25 cellular contexts compared by ENCODE assay signal in genomic region chr4:19592391-19592790, GRCh38.
DNase-seq lines count a peak whose midpoint lies in the region; TF ChIP-seq lines count a peak whose summit lies in the region.
"Had no signal": no experiment of that assay in that cellular context is flagged by ENCODE, and none has a peak within 500 bp of the region (broad histone marks: within the 10 kb centered on the region; RNA-seq: fewer than 3 reads in every experiment).

No MANE protein-coding gene starts in this region.

- H2AFZ ChIP-seq in neuronal stem cell (ENCODE audit: low read length), result no peak overlapping the region
- H2AFZ ChIP-seq: neural progenitor cell had no signal

- no peak overlapping the region for H2BK5ac ChIP-seq in neuronal stem cell (ENCODE audit: low read length)

- no CpG with 5 or more reads among the region's 3 CpGs for WGBS in neuronal stem cell (ENCODE audit: extremely low coverage in 2 of 2, insufficient read length in 2 of 2, insufficient replicate concordance in 1 of 2), 2 donors

- H3K79me1 ChIP-seq in neuronal stem cell (ENCODE audit: low read depth, low read length), result no peaks in the 10 kb centered on the region

- H3K27me3 ChIP-seq in neuronal stem cell (ENCODE audit: control insufficient read depth in 3 of 3, insufficient read depth in 3 of 3, low read depth in 1 of 3, low read length in 3 of 3), result no peaks in the 10 kb centered on the region
- H3K27me3 ChIP-seq: gastrocnemius medialis, neural progenitor cell, transverse colon had no signal

- no peak overlapping the region for H3K23ac ChIP-seq in neuronal stem cell (ENCODE audit: low read depth, low read length, poor library complexity)

- H3K18ac ChIP-seq in neuronal stem cell (ENCODE audit: low read length), result no peak overlapping the region

- H2BK15ac ChIP-seq in neuronal stem cell (ENCODE audit: low read length), result no peak overlapping the region

- no peak overlapping the region for H4K91ac ChIP-seq in neuronal stem cell (ENCODE audit: low read depth, low read length, poor library complexity)

- no peak overlapping the region for H3K4ac ChIP-seq in neuronal stem cell (ENCODE audit: low read length)

- no peak overlapping the region for H3K9ac ChIP-seq in neuronal stem cell (ENCODE audit: low read depth, low read length, poor library complexity)
- H3K9ac ChIP-seq: neural progenitor cell had no signal

- intact Hi-C loops in posterior vena cava (cut with DNase I), result no loop called here

- H4K8ac ChIP-seq in neuronal stem cell (ENCODE audit: low read depth, low read length), result no peak overlapping the region

- DNase-seq in AG20443 (ENCODE audit: low spot score) (peak; percentile 20), H4 (ENCODE audit: low spot score) (peak; percentile 26), RPMI7951 (ENCODE audit: low read depth) (peak; percentile 34), foreskin fibroblast (peak; percentile 26 to 70), neuronal stem cell (ENCODE audit: low spot score) (no peak), NCI-H510A treated with DMSO at 0.1 percent for 48 hours (lab: John Stamatoyannopoulos, UW) (no peak), posterior vena cava (ENCODE audit: low spot score) (no peak)
- DNase-seq: activated CD4-positive, alpha-beta T cell treated with anti-CD3 and anti-CD28 coated beads, Interleukin-2, amount 10 ng/mL, durations not matched to agents 7 days and 5 days; activated naive CD4-positive, alpha-beta T cell treated with anti-CD3 and anti-CD28 coated beads, Interleukin-2, amount 10 ng/mL, durations not matched to agents 7 days and 5 days; activated T-cell treated with anti-CD3 and anti-CD28 coated beads, Interleukin-2, amount 50 U/mL, for 72 hours; amygdala; Calu3; effector CD8-positive, alpha-beta T cell; erythroblast; gastrocnemius medialis; left cardiac atrium; MM.1S; NCI-H1417 treated with DMSO at 0.1 percent for 48 hours; NCI-H524 treated with DMSO at 0.1 percent for 48 hours; SIG-M5; stimulated activated CD4-positive, alpha-beta T cell treated with anti-CD3 and anti-CD28 coated beads, Interleukin-12 subunit alpha, Interleukin-12 subunit beta, amount 100 ng/mL, for 4 hours; stimulated activated CD4-positive, alpha-beta T cell treated with anti-CD3 and anti-CD28 coated beads, Interleukin-4, amount 100 ng/mL, for 1 hour; transverse colon had no signal

- H3K14ac ChIP-seq in neuronal stem cell (ENCODE audit: low read length), result no peak overlapping the region

- no peak overlapping the region for H3K27ac ChIP-seq in neuronal stem cell (replicated peaks; ENCODE audit: low read length)
- H3K27ac ChIP-seq: gastrocnemius medialis, neural progenitor cell, transverse colon had no signal

- H3K4me1 ChIP-seq in neuronal stem cell (ENCODE audit: control insufficient read depth in 2 of 2, insufficient read depth in 1 of 2, low read depth in 1 of 2, low read length in 2 of 2), result no peaks in the 10 kb centered on the region
- H3K4me1 ChIP-seq: gastrocnemius medialis, neural progenitor cell, transverse colon had no signal

- no peak overlapping the region for H2AK5ac ChIP-seq in neuronal stem cell (ENCODE audit: low read depth, low read length)

- TF ChIP-seq CTCF in foreskin fibroblast (IDR thresholded peaks at IDR 0.05; ENCODE audit: low read depth, low read length), result no peak

- no peaks in the 10 kb centered on the region for H3K36me3 ChIP-seq in neuronal stem cell (replicated peaks in 1 of 2; ENCODE audit: control insufficient read depth in 2 of 2, insufficient read depth in 2 of 2, low read length in 2 of 2)
- H3K36me3 ChIP-seq: gastrocnemius medialis, neural progenitor cell, transverse colon had no signal

- no peak overlapping the region for H3K4me3 ChIP-seq in foreskin fibroblast (ENCODE audit: low read depth in 1 of 2, low read length in 2 of 2)
- no peak overlapping the region for H3K4me3 ChIP-seq in neuronal stem cell (ENCODE audit: low read length in 2 of 2)
- H3K4me3 ChIP-seq: gastrocnemius medialis, K562, neural progenitor cell, transverse colon had no signal

- H3K4me2 ChIP-seq in neuronal stem cell (ENCODE audit: insufficient read depth, low read length, poor library complexity, severe bottlenecking), result no peak overlapping the region
- H3K4me2 ChIP-seq: neural progenitor cell had no signal

- no peak overlapping the region for H2BK120ac ChIP-seq in neuronal stem cell (ENCODE audit: low read depth, low read length)

- no peaks in the 10 kb centered on the region for H3K9me3 ChIP-seq in neuronal stem cell (replicated peaks in 1 of 2; ENCODE audit: control insufficient read depth in 2 of 2, insufficient read depth in 1 of 2, low read depth in 1 of 2, low read length in 2 of 2)
- H3K9me3 ChIP-seq: gastrocnemius medialis, transverse colon had no signal

- no peak overlapping the region for H2BK12ac ChIP-seq in neuronal stem cell (ENCODE audit: low read length)

Comparison
In these comparisons a context has a peak if more than half of its experiments do, and no peak if none do; other contexts are left out.
1. DNase-seq: peak in AG20443 (single experiment), H4 (single experiment), RPMI7951 (single experiment) and foreskin fibroblast (2 of 2); none in neuronal stem cell (single experiment), NCI-H510A treated with DMSO at 0.1 percent for 48 hours (single experiment) and posterior vena cava (single experiment).